In genomic region chr1:34859442-34860200, GRCh38 we compare ENCODE assay signal across 8 cellular contexts. TPM values are rescaled to one million over a fixed set of nuclear protein-coding genes. Genes with fewer than 3 reads are reported as not detected.
DNase-seq lines count a peak whose midpoint lies in the region; ATAC-seq and TF ChIP-seq lines count a peak whose summit lies in the region.

TSS of gene SMIM12 (minus strand) at chr1:34859749. CDS start at chr1:34855977, 3,772 bp downstream.

- peaks cover 10 to 12% of the 10 kb centered on the region in 2 donors for H3K4me1 ChIP-seq in ascending aorta
- H3K4me1 ChIP-seq in right cardiac atrium (ENCODE audit: control insufficient read depth, insufficient read depth, low read length), result peaks cover 8% of the 10 kb centered on the region
- H3K4me1 ChIP-seq in vagina, result peaks cover 28% of the 10 kb centered on the region

- peaks cover 18% of the 10 kb centered on the region for H3K36me3 Mint-ChIP-seq in T-helper 2 cell treated with Interferon-gamma antibody and Interleukin-4, amounts not matched to agents 5 μg/mL and 100 μg/mL, for 36 hours (ENCODE audit: low read depth)

- TF ChIP-seq POLR2A in GM15510 (IDR thresholded peaks at IDR 0.05; ENCODE audit: borderline replicate concordance, extremely low read depth, insufficient read length) (peak; percentile 97), vagina (IDR thresholded peaks at IDR 0.05) (peak in 1 of 2 donors; percentile 57)

- H3K27me3 Mint-ChIP-seq in T-helper 2 cell treated with Interferon-gamma antibody and Interleukin-4, amounts not matched to agents 5 μg/mL and 100 μg/mL, for 36 hours (ENCODE audit: low read depth), result no peaks in the 10 kb centered on the region

- TF ChIP-seq CTCF in ascending aorta (IDR thresholded peaks at IDR 0.05) (peak; percentile 90 to 92 (median 91)), vagina (IDR thresholded peaks at IDR 0.05) (peak; percentile 70 to 93 (median 72))

- 2% methylated on average over 47 of the region's 47 CpGs for WGBS in right cardiac atrium

- H3K9me3 Mint-ChIP-seq in T-helper 2 cell treated with Interferon-gamma antibody and Interleukin-4, amounts not matched to agents 5 μg/mL and 100 μg/mL, for 36 hours, result no peaks in the 10 kb centered on the region

- H3K27ac ChIP-seq in ascending aorta, result peak within 1 kb of the TSS; percentile 89 to 90
- peak within 1 kb of the TSS; percentile 90 for H3K27ac ChIP-seq in right cardiac atrium (ENCODE audit: low read length)
- peak within 1 kb of the TSS; percentile 90 for H3K27ac ChIP-seq in vagina

- H3K4me3 Mint-ChIP-seq in T-helper 2 cell treated with Interferon-gamma antibody and Interleukin-4, amounts not matched to agents 5 μg/mL and 100 μg/mL, for 36 hours, result peak within 1 kb of the TSS; percentile 99

- H3K4me3 ChIP-seq in ascending aorta (peak within 1 kb of the TSS; percentile 56 to 93), right cardiac atrium (ENCODE audit: low read length) (peak within 1 kb of the TSS; percentile 77), vagina (peak within 1 kb of the TSS; percentile 98 to 100)

- peak; percentile 38 to 73 for DNase-seq in NCI-H187 (lab: John Stamatoyannopoulos, UW)
- DNase-seq in T-helper 2 cell treated with Interferon-gamma antibody and Interleukin-4, amounts not matched to agents 5 μg/mL and 100 μg/mL, for 36 hours (ENCODE audit: low spot score), result peak; percentile 94
- DNase-seq in ascending aorta (ENCODE audit: low spot score in 2 of 2), result peak; percentile 73 to 97
- peak; percentile 97 to 98 (median 97) for DNase-seq in right cardiac atrium
- DNase-seq in putamen (ENCODE audit: low spot score), result peak; percentile 93
- DNase-seq in vagina (ENCODE audit: extremely low spot score in 2 of 2), result peak in 1 of 2 donors; percentile 92

- ATAC-seq in HG02938 (IDR thresholded peaks at IDR 0.05; ENCODE audit: unreplicated experiment) (peak; percentile 94), right cardiac atrium (peak; percentile 98)

- H3K9me3 ChIP-seq in ascending aorta (no peaks in the 10 kb centered on the region), right cardiac atrium (ENCODE audit: control insufficient read depth, low read length) (no peaks in the 10 kb centered on the region), vagina (no peaks in the 10 kb centered on the region)

- H3K4me1 Mint-ChIP-seq in T-helper 2 cell treated with Interferon-gamma antibody and Interleukin-4, amounts not matched to agents 5 μg/mL and 100 μg/mL, for 36 hours (ENCODE audit: low read depth), result peaks cover 41% of the 10 kb centered on the region

- intact Hi-C loops in ascending aorta (cut with DNase I) (loop anchor here (2.0 to 10.0 kb wide), 3 partner anchors 171 to 785 kb away; partner anchors contain the start of genes PSMB2 and ZMYM6), right cardiac atrium (cut with DNase I) (no loop called here), vagina (cut with DNase I) (no loop called here)

- peaks cover 13% of the 10 kb centered on the region in 2 donors for H3K36me3 ChIP-seq in ascending aorta
- peaks cover 0 to 12% of the 10 kb centered on the region in 2 donors for H3K36me3 ChIP-seq in vagina

- H3K27me3 ChIP-seq in ascending aorta (no peaks in the 10 kb centered on the region), right cardiac atrium (ENCODE audit: control insufficient read depth, insufficient read depth) (no peaks in the 10 kb centered on the region), vagina (no peaks in the 10 kb centered on the region)

- peak within 1 kb of the TSS; percentile 94 for H3K27ac Mint-ChIP-seq in T-helper 2 cell treated with Interferon-gamma antibody and Interleukin-4, amounts not matched to agents 5 μg/mL and 100 μg/mL, for 36 hours

RNA-seq across cellular contexts. Expression of gene SMIM12, which starts in this region (rescaled TPM):
- total RNA-seq in ascending aorta (23.2 TPM), right cardiac atrium (10 to 100 TPM; 39.2 to 58.7 (median 40.8) TPM), vagina (36.6 TPM)
- 35.3 TPM for polyA plus RNA-seq in right cardiac atrium
